Comparison of ENCODE assay signal across 14 cellular contexts in genomic region chr2:211751853-211752252, GRCh38.
DNase-seq lines count a peak whose midpoint lies in the region; ATAC-seq lines count a peak whose summit lies in the region.
"Had no signal": no experiment of that assay in that cellular context is flagged by ENCODE, and none has a peak within 500 bp of the region (broad histone marks: within the 10 kb centered on the region; RNA-seq: fewer than 3 reads in every experiment).

No MANE protein-coding gene starts in this region.

- H3K27ac Mint-ChIP-seq in activated T-cell treated with anti-CD3 and anti-CD28 coated beads, Interleukin-2, amount 50 U/mL, for 24 hours, result no peak overlapping the region
- H3K27ac Mint-ChIP-seq: CD8-positive, alpha-beta T cell; H9; IgD-negative memory B cell had no signal

- H3K36me3 Mint-ChIP-seq in activated T-cell treated with anti-CD3 and anti-CD28 coated beads, Interleukin-2, amount 50 U/mL, for 24 hours (ENCODE audit: low read depth), result no peaks in the 10 kb centered on the region
- H3K36me3 Mint-ChIP-seq: CD8-positive, alpha-beta T cell; IgD-negative memory B cell had no signal

- no peaks in the 10 kb centered on the region for H3K27me3 Mint-ChIP-seq in activated T-cell treated with anti-CD3 and anti-CD28 coated beads, Interleukin-2, amount 50 U/mL, for 24 hours
- H3K27me3 Mint-ChIP-seq: IgD-negative memory B cell had no signal

- peak; percentile 27 for DNase-seq in D341Med (ENCODE audit: low spot score)
- DNase-seq in ELR (ENCODE audit: low read depth), result peak; percentile 26
- peak; percentile 6 for DNase-seq in NCI-H524 treated with DMSO at 0.1 percent for 48 hours (lab: John Stamatoyannopoulos, UW)
- DNase-seq in cerebellum (ENCODE audit: low spot score), result peak; percentile 13
- DNase-seq in mesenteric fat pad (ENCODE audit: low spot score), result no peak
- no peak for DNase-seq in activated T-cell treated with anti-CD3 and anti-CD28 coated beads, Interleukin-2, amount 50 U/mL, for 24 hours
- DNase-seq: CD8-positive, alpha-beta T cell; H9; Kasumi-1; MM.1S; NCI-H1930; SW 1271 had no signal

- no peaks in the 10 kb centered on the region for H3K4me1 Mint-ChIP-seq in activated T-cell treated with anti-CD3 and anti-CD28 coated beads, Interleukin-2, amount 50 U/mL, for 24 hours (ENCODE audit: low read depth)
- H3K4me1 Mint-ChIP-seq: IgD-negative memory B cell had no signal

- no peak overlapping the region for H3K4me3 Mint-ChIP-seq in activated T-cell treated with anti-CD3 and anti-CD28 coated beads, Interleukin-2, amount 50 U/mL, for 24 hours
- H3K4me3 Mint-ChIP-seq: CD8-positive, alpha-beta T cell; H9; IgD-negative memory B cell had no signal

- ATAC-seq in HG03378 (IDR thresholded peaks at IDR 0.05; ENCODE audit: unreplicated experiment), result no peak
- ATAC-seq: CD8-positive, alpha-beta T cell had no signal

- peaks cover 3% of the 10 kb centered on the region for H3K9me3 Mint-ChIP-seq in activated T-cell treated with anti-CD3 and anti-CD28 coated beads, Interleukin-2, amount 50 U/mL, for 24 hours
- H3K9me3 Mint-ChIP-seq: CD8-positive, alpha-beta T cell; H9 had no signal

Comparison
In these comparisons a context has a peak if more than half of its experiments do, and no peak if none do; other contexts are left out.
1. DNase-seq: peak in D341Med (single experiment), ELR (single experiment), NCI-H524 treated with DMSO at 0.1 percent for 48 hours (single experiment) and cerebellum (single experiment); none in mesenteric fat pad (single experiment) and activated T-cell treated with anti-CD3 and anti-CD28 coated beads, Interleukin-2, amount 50 U/mL, for 24 hours (single experiment).